Comparison of ENCODE assay signal across 8 cellular contexts in the genomic region with DNA sequence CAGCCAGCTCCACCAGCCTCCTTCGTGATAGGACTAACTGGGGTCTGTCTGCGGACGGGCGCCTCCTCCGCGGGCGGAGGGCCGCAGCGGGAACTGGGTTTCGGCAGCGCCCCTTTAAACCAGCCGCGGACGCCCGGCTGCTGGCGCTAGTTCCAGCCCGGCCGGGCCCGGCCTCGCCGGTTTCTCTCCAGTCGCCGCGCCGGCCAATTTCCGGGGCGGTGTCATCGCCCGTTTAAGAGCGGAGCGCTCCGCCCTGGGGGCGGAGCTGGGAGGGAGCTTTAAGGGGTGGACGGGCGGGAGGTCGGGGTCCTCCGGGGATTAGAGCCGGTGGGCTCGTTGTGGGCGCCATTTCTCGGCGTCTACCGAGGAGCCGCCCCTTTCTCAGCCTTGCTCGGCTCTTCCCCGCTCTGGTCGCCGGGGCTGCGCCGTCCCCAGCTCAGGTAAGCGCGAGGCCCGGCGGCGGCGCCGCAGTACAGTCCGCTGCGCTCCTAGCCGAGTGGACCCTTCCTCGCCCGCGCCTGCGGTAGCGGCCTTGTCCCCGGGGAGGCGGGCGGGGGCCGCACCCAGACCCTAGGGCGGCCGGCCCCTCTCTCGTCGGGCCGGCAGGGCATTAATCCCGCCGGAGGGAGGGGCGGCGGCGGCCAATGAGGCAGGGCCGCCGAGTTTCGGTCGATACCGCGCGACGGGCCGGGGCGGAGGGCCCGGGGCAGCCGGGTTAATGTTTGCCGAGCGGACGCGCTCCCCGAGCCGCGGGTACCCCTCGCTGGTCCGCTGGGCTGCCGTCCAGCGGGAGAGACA. TPM values are rescaled to one million over a fixed set of nuclear protein-coding genes. Genes with fewer than 3 reads are reported as not detected.
A peak's percentile ranks its signal among the peaks of the same experiment; 100 is the strongest.
DNase-seq lines count a peak whose midpoint lies in the region; ATAC-seq, FAIRE-seq and TF ChIP-seq lines count a peak whose summit lies in the region.

A gene (plus strand): TSS at position 307 of the 798 bp plus-strand sequence. CDS start 6,008 bp downstream, outside the sequence.

- TF ChIP-seq CTCF in right atrium auricular region (IDR thresholded peaks at IDR 0.05), result peak in 1 of 2 donors; percentile 21

- no peaks in the 10 kb centered on the region for H3K9me3 ChIP-seq in right atrium auricular region

- DNase-seq in GM12891 (ENCODE audit: insufficient read length, low spot score) (peak; percentile 85), NCI-H1417 treated with DMSO at 0.1 percent for 48 hours (lab: John Stamatoyannopoulos, UW) (peak; percentile 57), T-helper 1 cell (peak; percentile 63 to 86 (median 72)), amygdala (lab: John Stamatoyannopoulos, UW) (peak in 55 of 56 donors; percentile 29 to 92 (median 81)), right atrium auricular region (ENCODE audit: low spot score) (peak; percentile 89), pulmonary artery endothelial cell (ENCODE audit: low read depth, low spot score) (peak; percentile 63), urothelium cell line (ENCODE audit: low spot score) (peak; percentile 97)

- peak within 1 kb of the TSS; percentile 76 to 98 for H3K4me3 ChIP-seq in right atrium auricular region

- peak within 1 kb of the TSS; percentile 88 to 89 for H3K27ac ChIP-seq in right atrium auricular region

- H3K4me1 ChIP-seq in right atrium auricular region, result peaks cover 0 to 17% of the 10 kb centered on the region in 2 donors

- FAIRE-seq in GM12891 (lab: Jason Lieb, UNC) (peak; percentile 78), urothelium cell line (lab: Jason Lieb, UNC) (peak; percentile 89)

- no peak for TF ChIP-seq POLR2A in GM12891 (IDR thresholded peaks at IDR 0.05; ENCODE audit: low read depth, low read length)

- ATAC-seq in HG02763 (IDR thresholded peaks at IDR 0.05; ENCODE audit: unreplicated experiment), result peak; percentile 96

- H3K27me3 ChIP-seq in right atrium auricular region, result no peaks in the 10 kb centered on the region

- H3K36me3 ChIP-seq in right atrium auricular region, result no peaks in the 10 kb centered on the region

TF ChIP-seq in GM12891, 5 proteins besides CTCF, POLR2A, EP300 and RAD21:
- TF ChIP-seq TAF1 (IDR thresholded peaks at IDR 0.05; ENCODE audit: low read depth, low read length) (no peak), POLR2AphosphoS5 (IDR thresholded peaks at IDR 0.05; ENCODE audit: low read depth, low read length) (no peak), SPI1 (IDR thresholded peaks at IDR 0.05; ENCODE audit: low read depth, low read length) (no peak), POU2F2 (IDR thresholded peaks at IDR 0.05; ENCODE audit: low read depth, low read length) (no peak), PAX5 (IDR thresholded peaks at IDR 0.05; ENCODE audit: insufficient read depth, low read length, severe bottlenecking) (no peak)

RNA-seq across cellular contexts. Expression of the gene that starts here (rescaled TPM):
- 1.8 TPM for polyA plus RNA-seq in GM12891 (2012; ENCODE audit: low read depth, missing spikeins)
- total RNA-seq in right atrium auricular region (10 to 100 TPM in 1 of 2 donors, 1 to 10 TPM in 1; 7.9 to 15.4 TPM), pulmonary artery endothelial cell (29.8 and 44.8 TPM in 2 replicates)

Comparison
In these comparisons a context has a peak if more than half of its experiments do, and no peak if none do; other contexts are left out.
1. Peak in every context shown above with its lines: DNase-seq, ATAC-seq, H3K4me3 ChIP-seq and H3K27ac ChIP-seq.